11 cellular contexts compared by ENCODE assay signal in the genomic region with DNA sequence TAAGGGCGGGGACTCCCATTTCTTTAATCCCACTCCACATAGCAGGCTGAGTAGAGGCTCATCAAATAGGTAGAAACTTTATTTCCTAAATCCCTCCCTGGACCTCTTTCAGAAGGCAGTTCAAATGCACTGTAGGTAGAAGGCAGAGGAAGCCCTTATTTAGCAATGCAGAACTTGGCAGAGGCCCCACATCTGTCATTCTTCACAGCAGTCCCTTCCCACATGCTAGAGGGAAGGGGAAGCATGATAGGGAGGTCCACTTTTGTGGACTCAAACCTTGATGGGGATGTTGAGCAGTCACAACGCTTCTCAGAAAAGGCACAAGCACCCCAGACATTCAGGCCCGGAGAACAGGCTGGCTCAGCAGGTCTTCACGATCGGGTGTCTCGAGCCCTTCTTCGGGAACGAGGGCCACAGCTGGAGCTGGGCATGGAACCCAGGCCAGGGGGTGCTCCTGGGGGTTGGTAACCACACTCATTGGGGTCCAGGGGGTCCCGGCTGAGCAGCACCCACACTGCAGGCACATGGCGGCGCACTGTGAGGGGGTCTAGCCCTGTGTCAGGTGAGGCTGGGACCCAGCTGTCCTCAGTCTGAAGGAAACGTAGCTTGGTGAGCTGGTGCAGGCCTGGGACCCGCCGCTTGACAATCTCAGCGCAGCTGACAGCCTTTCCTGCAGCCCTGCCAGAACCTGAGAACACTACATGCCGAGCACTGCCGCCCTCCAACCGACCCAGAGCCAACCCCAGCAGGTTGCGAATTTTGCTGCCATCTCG. TPM values are rescaled to one million over a fixed set of nuclear protein-coding genes. Genes with fewer than 3 reads are reported as not detected.
DNase-seq lines count a peak whose midpoint lies in the region; ATAC-seq and TF ChIP-seq lines count a peak whose summit lies in the region.
"Had no signal": no experiment of that assay in that cellular context is flagged by ENCODE, and none has a peak within 500 bp of the region (broad histone marks: within the 10 kb centered on the region; RNA-seq: fewer than 3 reads in every experiment).

No MANE protein-coding gene starts in this region.

- H3K36me3 ChIP-seq in GM06990 (ENCODE audit: control insufficient read depth, insufficient read depth, low read length) = peaks cover 9% of the 10 kb centered on the region
- peaks cover 13% of the 10 kb centered on the region for H3K36me3 ChIP-seq in OCI-LY1 (ENCODE audit: insufficient read depth, low read length)
- peaks cover 17% of the 10 kb centered on the region for H3K36me3 ChIP-seq in osteoblast (ENCODE audit: insufficient read depth, low read length)

- H3K27ac Mint-ChIP-seq in endothelial cell (ENCODE audit: unreplicated experiment) = no peak overlapping the region

- H3K27ac ChIP-seq in OCI-LY1 (ENCODE audit: low read depth, low read length, poor library complexity, severe bottlenecking) = no peak overlapping the region
- no peak overlapping the region for H3K27ac ChIP-seq in osteoblast (ENCODE audit: low read depth, low read length)

- H4K20me1 ChIP-seq in OCI-LY1 (ENCODE audit: insufficient read depth, low read length) = no peaks in the 10 kb centered on the region
- no peaks in the 10 kb centered on the region for H4K20me1 ChIP-seq in osteoblast (ENCODE audit: insufficient read depth, low read length)

- H3K79me2 ChIP-seq in OCI-LY1 (ENCODE audit: insufficient read depth, low read length) (no peaks in the 10 kb centered on the region), osteoblast (ENCODE audit: insufficient read depth, low read length) (peaks cover 11% of the 10 kb centered on the region)

- no peak overlapping the region for H2AFZ ChIP-seq in OCI-LY1 (ENCODE audit: low read length)
- no peak overlapping the region for H2AFZ ChIP-seq in osteoblast (ENCODE audit: low read length)

- no peak for ATAC-seq in GM18858 (IDR thresholded peaks at IDR 0.05; ENCODE audit: unreplicated experiment)
- no peak for ATAC-seq in GM21515 (IDR thresholded peaks at IDR 0.05; ENCODE audit: unreplicated experiment)
- ATAC-seq in GM21737 (IDR thresholded peaks at IDR 0.05; ENCODE audit: unreplicated experiment) = no peak

- peaks cover 8% of the 10 kb centered on the region for H3K36me3 Mint-ChIP-seq in endothelial cell (ENCODE audit: low read depth, unreplicated experiment)

- H3K9me3 ChIP-seq in OCI-LY1 (ENCODE audit: low read length) = no peaks in the 10 kb centered on the region
- no peaks in the 10 kb centered on the region for H3K9me3 ChIP-seq in osteoblast (ENCODE audit: low read depth, low read length)
- H3K9me3 ChIP-seq: ascending aorta had no signal

- H3K4me2 ChIP-seq in OCI-LY1 (ENCODE audit: low read length) (peak overlapping the region; percentile 93), osteoblast (ENCODE audit: insufficient read depth, low read length) (peak overlapping the region; percentile 83)

- H3K4me3 Mint-ChIP-seq in endothelial cell (ENCODE audit: unreplicated experiment) = peak overlapping the region; percentile 90

- H3K9me3 Mint-ChIP-seq in endothelial cell (ENCODE audit: unreplicated experiment) = no peaks in the 10 kb centered on the region

- H3K4me1 Mint-ChIP-seq in endothelial cell (ENCODE audit: unreplicated experiment) = peaks cover 15% of the 10 kb centered on the region

- H3K4me1 ChIP-seq in OCI-LY1 (ENCODE audit: insufficient read depth, low read length, severe bottlenecking) = peaks cover 20% of the 10 kb centered on the region
- peaks cover 12% of the 10 kb centered on the region for H3K4me1 ChIP-seq in osteoblast (ENCODE audit: insufficient read depth, low read length)

- H3K27me3 ChIP-seq in GM06990 (replicated peaks; ENCODE audit: control insufficient read depth, insufficient read depth, low read length) (no peaks in the 10 kb centered on the region), OCI-LY1 (ENCODE audit: insufficient read depth, low read length) (no peaks in the 10 kb centered on the region), osteoblast (ENCODE audit: insufficient read depth, low read length) (no peaks in the 10 kb centered on the region)
- H3K27me3 ChIP-seq: ascending aorta had no signal

- TF ChIP-seq CTCF in GM06990 (IDR thresholded peaks at IDR 0.05; ENCODE audit: insufficient read depth, low read length, poor library complexity, severe bottlenecking) (no peak), OCI-LY1 (IDR thresholded peaks at IDR 0.05; ENCODE audit: low read length) (no peak), endothelial cell (IDR thresholded peaks at IDR 0.05; ENCODE audit: unreplicated experiment) (no peak), osteoblast (IDR thresholded peaks at IDR 0.05; ENCODE audit: extremely low read depth, low read depth, low read length) (no peak)

- peaks cover 9% of the 10 kb centered on the region for H3K27me3 Mint-ChIP-seq in endothelial cell (ENCODE audit: unreplicated experiment)

- peak overlapping the region; percentile 80 for H3K4me3 ChIP-seq in GM06990 (replicated peaks; ENCODE audit: low read depth, low read length)
- H3K4me3 ChIP-seq in OCI-LY1 (ENCODE audit: low read depth, low read length, poor library complexity, severe bottlenecking) = peak overlapping the region; percentile 98
- peak overlapping the region; percentile 94 for H3K4me3 ChIP-seq in osteoblast (ENCODE audit: insufficient read depth, low read length)

- H3K9ac ChIP-seq in OCI-LY1 (ENCODE audit: low read length) = peak overlapping the region; percentile 92; the same call in 1 of the 2 replicates

- no peak for DNase-seq in GM06990 (ENCODE audit: extremely low read depth, insufficient read length)
- DNase-seq in endothelial cell (ENCODE audit: low spot score) = no peak
- DNase-seq in osteoblast (ENCODE audit: insufficient read length, low spot score, missing footprints) = no peak
- no peak for DNase-seq in NK-92 treated with Interleukin-12 subunit alpha and Interleukin-12 subunit beta, amount 100 ng/mL, for 24 hours (lab: John Stamatoyannopoulos, UW)
- DNase-seq: NCI-H226 had no signal

- no peaks in the 10 kb centered on the region for H3K9me2 ChIP-seq in OCI-LY1 (ENCODE audit: low read depth, low read length)

- H3F3A ChIP-seq in OCI-LY1 (ENCODE audit: insufficient read depth, low read length) = no peaks in the 10 kb centered on the region

RNA-seq across cellular contexts. Expression of a gene that starts 1.3 kb away (rescaled TPM):
- total RNA-seq in endothelial cell (ENCODE audit: unreplicated experiment) (12.9 TPM), osteoblast (17.7 and 19.2 TPM in 2 replicates)

RNA-seq across cellular contexts. Expression of a gene that starts 9.7 kb away (rescaled TPM):
- 81.5 TPM for total RNA-seq in endothelial cell (ENCODE audit: unreplicated experiment)
- 84.0 and 90.5 TPM in 2 replicates for total RNA-seq in osteoblast

RNA-seq across cellular contexts. Expression of a gene that starts 18.2 kb away (rescaled TPM):
- total RNA-seq in endothelial cell (ENCODE audit: unreplicated experiment) (not detected), osteoblast (under 0.01 TPM in 1 of 2 replicates, not detected in the other)
- total RNA-seq: ascending aorta, renal cortical epithelial cell had no signal

RNA-seq across cellular contexts. Expression of a gene that starts 21.1 kb away (rescaled TPM):
- total RNA-seq in endothelial cell (ENCODE audit: unreplicated experiment) = 3.1 TPM
- under 0.01 TPM in 1 of 2 replicates, not detected in the other for total RNA-seq in osteoblast
- total RNA-seq: renal cortical epithelial cell had no signal

RNA-seq across cellular contexts. Expression of a gene that starts 27.0 kb away (rescaled TPM):
- 25.9 TPM for total RNA-seq in endothelial cell (ENCODE audit: unreplicated experiment)
- 72.7 and 73.4 TPM in 2 replicates for total RNA-seq in osteoblast
